8 cellular contexts compared by ENCODE assay signal in the genomic region with DNA sequence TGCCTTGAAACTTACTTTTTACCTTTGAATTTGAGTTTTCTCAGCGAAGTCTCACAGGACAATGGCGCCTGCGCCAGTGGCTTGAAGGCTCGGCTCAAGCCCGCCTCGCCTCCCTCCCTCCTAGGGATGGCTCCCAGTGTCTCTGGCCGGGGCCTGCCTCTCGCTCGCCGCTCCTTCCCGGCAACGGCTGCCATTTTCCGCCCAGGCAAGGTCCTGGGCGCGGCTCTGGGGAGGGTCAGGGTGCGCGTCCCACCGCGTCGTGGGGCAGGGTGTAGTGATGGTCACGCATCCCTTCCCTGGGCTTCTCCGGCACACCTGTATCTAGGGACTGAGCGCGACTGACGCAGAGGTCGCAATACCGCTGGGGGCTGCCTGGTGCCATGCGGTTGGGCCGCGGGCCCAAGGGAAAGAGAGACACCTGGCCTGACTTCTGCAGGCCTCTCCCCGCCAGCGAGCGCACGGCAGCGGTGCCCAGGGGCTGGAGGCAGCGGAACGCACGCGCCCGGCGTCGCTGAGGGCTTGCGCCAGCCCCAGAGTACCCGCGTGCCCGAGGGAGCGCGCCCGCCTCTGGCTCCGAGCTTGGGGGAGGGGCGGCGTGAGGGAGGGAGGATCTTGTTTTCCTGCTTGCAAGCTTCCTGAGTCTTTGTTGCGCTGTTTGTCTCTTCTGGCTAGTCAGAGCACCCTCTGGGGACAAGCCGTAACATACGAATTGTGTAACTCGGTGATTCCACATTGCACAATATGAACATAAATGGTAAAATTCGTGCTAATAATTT. TPM values are rescaled to one million over a fixed set of nuclear protein-coding genes. Genes with fewer than 3 reads are reported as not detected.
A peak's percentile ranks its signal among the peaks of the same experiment; 100 is the strongest.
DNase-seq lines count a peak whose midpoint lies in the region; ATAC-seq, FAIRE-seq and TF ChIP-seq lines count a peak whose summit lies in the region.

No MANE protein-coding gene starts in this region.

- H3K4me1 Mint-ChIP-seq in activated T-cell treated with anti-CD3 and anti-CD28 coated beads, Interleukin-2, amount 50 U/mL, for 4 hours (ENCODE audit: low read depth), result peaks cover 6% of the 10 kb centered on the region

- ATAC-seq in activated T-cell treated with anti-CD3 and anti-CD28 coated beads, Interleukin-2, amount 50 U/mL, for 4 hours, result peak; percentile 80 to 84
- no peak for ATAC-seq in GM18907 (IDR thresholded peaks at IDR 0.05; ENCODE audit: unreplicated experiment)
- ATAC-seq in GM21528 (IDR thresholded peaks at IDR 0.05; ENCODE audit: low FRiP score, unreplicated experiment), result no peak

- no peaks in the 10 kb centered on the region for H3K9me3 Mint-ChIP-seq in activated T-cell treated with anti-CD3 and anti-CD28 coated beads, Interleukin-2, amount 50 U/mL, for 4 hours

- peak overlapping the region; percentile 73 for H3K4me3 ChIP-seq in epithelial cell of proximal tubule (ENCODE audit: low read depth, low read length)
- H3K4me3 ChIP-seq in mesodermal cell (ENCODE audit: extremely low read depth, insufficient read depth, low read length, poor library complexity, severe bottlenecking), result peak overlapping the region; percentile 40

- H3K4me1 ChIP-seq in mesodermal cell (ENCODE audit: control insufficient read depth, insufficient read depth, low read length, poor library complexity, severe bottlenecking), result peaks cover 4% of the 10 kb centered on the region

- H3K4me3 Mint-ChIP-seq in activated T-cell treated with anti-CD3 and anti-CD28 coated beads, Interleukin-2, amount 50 U/mL, for 4 hours, result peak overlapping the region; percentile 68

- TF ChIP-seq CTCF in epithelial cell of proximal tubule (conservative IDR thresholded peaks at IDR 0.05; ENCODE audit: low read depth, low read length), result no peak

- H3K36me3 Mint-ChIP-seq in activated T-cell treated with anti-CD3 and anti-CD28 coated beads, Interleukin-2, amount 50 U/mL, for 4 hours (ENCODE audit: insufficient read depth), result no peaks in the 10 kb centered on the region

- no peaks in the 10 kb centered on the region for H3K36me3 ChIP-seq in mesodermal cell (ENCODE audit: control insufficient read depth, insufficient read depth, low read length)

- peak; percentile 77 for FAIRE-seq in GM19239 (lab: Jason Lieb, UNC)

- H3K27me3 Mint-ChIP-seq in activated T-cell treated with anti-CD3 and anti-CD28 coated beads, Interleukin-2, amount 50 U/mL, for 4 hours (ENCODE audit: low read depth), result peaks cover 2% of the 10 kb centered on the region

- no peak for DNase-seq in GM19239 (ENCODE audit: insufficient read length, low spot score)
- DNase-seq in NCI-H748 (lab: John Stamatoyannopoulos, UW; ENCODE audit: unreplicated experiment), result peak; percentile 84
- peak; percentile 72 for DNase-seq in activated T-cell treated with anti-CD3 and anti-CD28 coated beads, Interleukin-2, amount 50 U/mL, for 4 hours
- DNase-seq in epithelial cell of proximal tubule (ENCODE audit: low read depth), result no peak
- DNase-seq in stimulated activated CD8-positive, alpha-beta memory T cell treated with anti-CD3 and anti-CD28 coated beads, Interleukin-15, amount 100 ng/mL, for 24 hours (ENCODE audit: low read depth), result peak; percentile 7

- H3K9me3 ChIP-seq in mesodermal cell (ENCODE audit: control insufficient read depth, low read length), result no peaks in the 10 kb centered on the region

- 12 to 26% methylated on average over 20 to 44 of the region's 57 CpGs for WGBS in mesodermal cell (ENCODE audit: insufficient coverage in 2 of 2), 2 experiments

- peak overlapping the region; percentile 16 for H3K27ac ChIP-seq in mesodermal cell (ENCODE audit: low read depth, low read length, severe bottlenecking)

RNA-seq across cellular contexts. Expression of a gene that starts 20.7 kb away (rescaled TPM):
- 10 to 100 TPM; 30.9 to 37.0 (median 31.7) TPM for total RNA-seq in activated T-cell treated with anti-CD3 and anti-CD28 coated beads, Interleukin-2, amount 50 U/mL, for 4 hours
- total RNA-seq in epithelial cell of proximal tubule, result 19.9 and 20.2 TPM in 2 replicates
- 39.7 TPM for polyA plus RNA-seq in mesodermal cell (2013, experiment 1 of 2)
- 33.3 TPM for polyA plus RNA-seq in mesodermal cell (2013, experiment 2 of 2)

RNA-seq across cellular contexts. Expression of a gene that starts 27.3 kb away (rescaled TPM):
- 10 to 100 TPM; 82.6 to 94.4 (median 91.3) TPM for total RNA-seq in activated T-cell treated with anti-CD3 and anti-CD28 coated beads, Interleukin-2, amount 50 U/mL, for 4 hours
- 14.9 and 55.0 TPM in 2 replicates for total RNA-seq in epithelial cell of proximal tubule
- 23.2 TPM for polyA plus RNA-seq in mesodermal cell (2013, experiment 1 of 2)
- 17.6 TPM for polyA plus RNA-seq in mesodermal cell (2013, experiment 2 of 2)

RNA-seq across cellular contexts. Expression of a gene that starts 51.7 kb away (rescaled TPM):
- 1 to 10 TPM; 4.0 to 5.5 (median 4.8) TPM for total RNA-seq in activated T-cell treated with anti-CD3 and anti-CD28 coated beads, Interleukin-2, amount 50 U/mL, for 4 hours
- 2.0 and 3.8 TPM in 2 replicates for total RNA-seq in epithelial cell of proximal tubule
- 8.8 TPM for polyA plus RNA-seq in mesodermal cell (2013, experiment 1 of 2)
- 5.1 TPM for polyA plus RNA-seq in mesodermal cell (2013, experiment 2 of 2)

Comparison
In these comparisons a context has a peak if more than half of its experiments do, and no peak if none do; other contexts are left out.
1. DNase-seq: peak in NCI-H748 (single experiment), activated T-cell treated with anti-CD3 and anti-CD28 coated beads, Interleukin-2, amount 50 U/mL, for 4 hours (single experiment) and stimulated activated CD8-positive, alpha-beta memory T cell treated with anti-CD3 and anti-CD28 coated beads, Interleukin-15, amount 100 ng/mL, for 24 hours (single experiment); none in GM19239 (single experiment) and epithelial cell of proximal tubule (single experiment).
2. ATAC-seq: peak in activated T-cell treated with anti-CD3 and anti-CD28 coated beads, Interleukin-2, amount 50 U/mL, for 4 hours (2 of 2); none in GM18907 (single experiment) and GM21528 (single experiment).